1 cellular context compared by ENCODE assay signal in the genomic region with DNA sequence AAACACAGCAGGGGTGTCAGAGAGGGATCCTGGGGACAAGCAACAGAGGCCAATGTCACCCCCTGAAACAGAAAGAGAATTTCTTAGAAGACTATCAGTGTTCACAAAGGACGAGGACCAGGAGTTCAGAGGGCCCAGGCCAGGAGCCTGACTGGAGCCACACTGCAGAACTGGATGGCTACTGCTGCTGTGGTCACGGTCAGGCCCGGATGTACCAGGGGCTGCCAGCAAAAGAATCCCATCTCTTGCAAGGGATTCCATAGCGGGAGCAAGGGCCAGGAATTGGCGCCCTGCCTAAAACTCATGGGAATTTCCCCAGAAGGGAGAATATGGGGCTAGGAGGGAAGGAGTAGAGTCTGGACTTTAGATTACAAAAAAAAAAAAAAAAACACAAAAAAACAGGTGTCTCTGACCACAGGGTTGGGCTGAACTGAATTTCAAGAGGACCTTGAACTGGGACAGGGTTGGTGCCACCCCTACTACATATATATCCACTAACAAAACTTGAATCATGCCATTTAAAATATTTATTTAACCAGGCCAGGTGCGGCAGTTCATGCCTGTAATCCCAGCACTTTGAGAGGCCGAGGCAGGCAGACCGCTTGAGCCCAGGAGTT.
TF ChIP-seq lines count a peak whose summit lies in the region.

No MANE protein-coding gene starts in this region.

TF ChIP-seq in K562, 482 proteins besides CTCF, POLR2A, EP300 and RAD21:
- TF ChIP-seq NFIC (IDR thresholded peaks at IDR 0.05) (peak; percentile 36; the same call in 1 of the 2 replicates), ZBTB17 (CRISPR knock-in tag; IDR thresholded peaks at IDR 0.05) (no peak)
